ENCODE assay signal across 1 cellular context in the genomic region with DNA sequence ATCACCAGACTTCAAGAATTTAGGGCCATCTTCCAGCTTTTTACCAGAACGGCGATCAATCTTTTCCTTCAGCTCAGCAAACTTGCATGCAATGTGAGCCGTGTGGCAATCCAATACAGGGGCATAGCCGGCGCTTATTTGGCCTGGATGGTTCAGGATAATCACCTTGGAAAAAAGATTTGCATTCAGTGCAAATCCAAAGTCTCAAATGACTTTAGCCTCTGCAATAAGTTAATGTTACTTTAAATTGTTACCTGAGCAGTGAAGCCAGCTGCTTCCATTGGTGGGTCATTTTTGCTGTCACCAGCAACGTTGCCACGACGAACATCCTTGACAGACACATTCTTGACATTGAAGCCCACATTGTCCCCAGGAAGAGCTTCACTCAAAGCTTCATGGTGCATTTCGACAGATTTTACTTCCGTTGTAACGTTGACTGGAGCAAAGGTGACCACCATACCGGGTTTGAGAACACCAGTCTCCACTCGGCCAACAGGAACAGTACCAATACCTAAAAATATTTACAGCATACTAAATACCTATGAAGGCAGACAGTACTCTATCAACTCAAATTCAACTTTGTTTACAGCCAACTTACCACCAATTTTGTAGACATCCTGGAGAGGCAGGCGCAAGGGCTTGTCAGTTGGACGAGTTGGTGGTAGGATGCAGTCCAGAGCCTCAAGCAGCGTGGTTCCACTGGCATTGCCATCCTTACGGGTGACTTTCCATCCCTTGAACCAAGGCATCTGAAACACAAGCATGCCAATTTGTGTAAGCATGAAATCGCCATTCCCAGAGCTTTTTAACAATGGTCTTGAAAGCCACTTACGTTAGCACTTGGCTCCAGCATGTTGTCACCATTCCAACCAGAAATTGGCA.
TF ChIP-seq lines count a peak whose summit lies in the region.

No MANE protein-coding gene starts in this region.

TF ChIP-seq in IMR-90, 13 proteins besides CTCF, POLR2A, EP300 and RAD21:
- 0 out of 2 replicates have a peak, but pooled peaks have one; percentile 21 for TF ChIP-seq CHD1 (IDR thresholded peaks at IDR 0.05; ENCODE audit: low read depth, low read length)
